Comparison of ENCODE assay signal across 1 cellular context in the genomic region with DNA sequence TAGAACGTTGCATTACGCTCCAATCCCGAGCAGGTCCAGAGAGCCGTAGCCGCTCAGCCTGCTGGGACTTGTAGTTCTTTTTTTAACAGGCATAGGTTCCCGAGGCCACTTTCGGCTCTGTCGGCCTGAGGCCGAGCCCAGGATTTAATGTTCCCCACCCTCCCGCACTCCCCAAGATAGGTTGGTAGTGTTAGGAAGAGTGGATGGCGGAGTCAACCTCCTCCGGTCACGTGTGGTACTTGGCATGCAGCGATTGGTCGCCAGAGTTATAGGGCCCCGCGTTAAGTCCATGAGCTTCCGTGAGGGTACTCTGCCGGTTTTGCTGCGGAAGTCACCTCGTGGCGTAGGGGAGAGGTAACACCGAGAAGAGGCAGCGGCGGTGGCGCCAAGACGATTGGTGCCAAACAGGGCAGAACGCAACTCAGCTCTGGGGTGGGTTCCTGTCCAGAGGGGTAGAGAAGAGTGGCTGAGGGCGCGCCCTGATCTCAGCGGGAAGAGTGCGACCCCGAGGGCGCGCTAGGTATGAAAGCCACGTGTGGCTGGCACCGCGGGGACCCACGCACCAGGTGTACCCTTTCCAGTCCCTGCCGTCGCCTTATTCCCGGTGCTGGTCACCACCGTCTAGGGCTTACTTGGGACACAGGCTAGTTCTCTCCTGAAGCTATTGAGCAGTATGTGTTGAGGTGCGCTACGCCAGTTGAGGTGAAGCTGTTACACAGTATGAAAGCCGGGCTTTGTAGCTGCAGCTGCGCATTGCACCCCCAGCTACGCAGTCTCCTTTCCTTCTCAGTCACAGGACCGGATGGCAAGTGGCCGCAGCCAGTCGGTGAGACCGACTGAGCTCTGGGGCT.
TF ChIP-seq lines count a peak whose summit lies in the region.

No MANE protein-coding gene starts in this region.

TF ChIP-seq in HepG2, 621 proteins besides CTCF, POLR2A, EP300 and RAD21 (continued from another document):
- TF ChIP-seq ZNF574 (CRISPR knock-in tag; IDR thresholded peaks at IDR 0.05) (peak; percentile 52), ASH2L (IDR thresholded peaks at IDR 0.05; ENCODE audit: insufficient read length, low read depth, low read length) (peak; percentile 68), YEATS4 (CRISPR knock-in tag; IDR thresholded peaks at IDR 0.05; ENCODE audit: borderline replicate concordance) (peak; percentile 66; the same call in 1 of the 2 replicates), ARID2 (CRISPR knock-in tag; IDR thresholded peaks at IDR 0.05; ENCODE audit: borderline replicate concordance) (no peak), KLF6 (CRISPR knock-in tag; IDR thresholded peaks at IDR 0.05) (no peak), HOXD1 (CRISPR knock-in tag; IDR thresholded peaks at IDR 0.05) (peak; percentile 44; the same call in 1 of the 2 replicates), ZNF318 (CRISPR knock-in tag; IDR thresholded peaks at IDR 0.05) (peak; percentile 59; the same call in 1 of the 2 replicates), CENPT (CRISPR knock-in tag; IDR thresholded peaks at IDR 0.05; ENCODE audit: low read depth) (no peak), ZNF143 (CRISPR knock-in tag; IDR thresholded peaks at IDR 0.05) (peak; percentile 90), ZSCAN25 (CRISPR knock-in tag; IDR thresholded peaks at IDR 0.05) (peak; percentile 89), ZBTB20 (CRISPR knock-in tag; IDR thresholded peaks at IDR 0.05; ENCODE audit: borderline replicate concordance, low read depth) (0 out of 2 replicates have a peak, but pooled peaks have one; percentile 39), MYC (CRISPR knock-in tag; IDR thresholded peaks at IDR 0.05; ENCODE audit: borderline replicate concordance) (peak; percentile 95), ZNF232 (CRISPR knock-in tag; IDR thresholded peaks at IDR 0.05; ENCODE audit: borderline replicate concordance) (0 out of 2 replicates have a peak, but pooled peaks have one; percentile 39)
- TF ChIP-seq, protein P1, sequence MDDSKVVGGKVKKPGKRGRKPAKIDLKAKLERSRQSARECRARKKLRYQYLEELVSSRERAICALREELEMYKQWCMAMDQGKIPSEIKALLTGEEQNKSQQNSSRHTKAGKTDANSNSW (CRISPR knock-in tag; IDR thresholded peaks at IDR 0.05; ENCODE audit: borderline replicate concordance) = peak; percentile 32; the same call in 1 of the 2 replicates
- TF ChIP-seq, protein P2, sequence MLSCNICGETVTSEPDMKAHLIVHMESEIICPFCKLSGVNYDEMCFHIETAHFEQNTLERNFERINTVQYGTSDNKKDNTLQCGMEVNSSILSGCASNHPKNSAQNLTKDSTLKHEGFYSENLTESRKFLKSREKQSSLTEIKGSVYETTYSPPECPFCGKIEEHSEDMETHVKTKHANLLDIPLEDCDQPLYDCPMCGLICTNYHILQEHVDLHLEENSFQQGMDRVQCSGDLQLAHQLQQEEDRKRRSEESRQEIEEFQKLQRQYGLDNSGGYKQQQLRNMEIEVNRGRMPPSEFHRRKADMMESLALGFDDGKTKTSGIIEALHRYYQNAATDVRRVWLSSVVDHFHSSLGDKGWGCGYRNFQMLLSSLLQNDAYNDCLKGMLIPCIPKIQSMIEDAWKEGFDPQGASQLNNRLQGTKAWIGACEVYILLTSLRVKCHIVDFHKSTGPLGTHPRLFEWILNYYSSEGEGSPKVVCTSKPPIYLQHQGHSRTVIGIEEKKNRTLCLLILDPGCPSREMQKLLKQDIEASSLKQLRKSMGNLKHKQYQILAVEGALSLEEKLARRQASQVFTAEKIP (CRISPR knock-in tag; IDR thresholded peaks at IDR 0.05; ENCODE audit: borderline replicate concordance) = no peak
